ENCODE assay signal across 9 cellular contexts in genomic region chr19:18324373-18324731, GRCh38. TPM values are rescaled to one million over a fixed set of nuclear protein-coding genes. Genes with fewer than 3 reads are reported as not detected.
DNase-seq lines count a peak whose midpoint lies in the region; ATAC-seq, FAIRE-seq and TF ChIP-seq lines count a peak whose summit lies in the region.
"Not testable (repeated sequence)": the region's sequence is repeated elsewhere in the genome, so short reads cannot be mapped to it uniquely, and the experiment has no call there.
"Had no signal": no experiment of that assay in that cellular context is flagged by ENCODE, and none has a peak within 500 bp of the region (broad histone marks: within the 10 kb centered on the region; RNA-seq: fewer than 3 reads in every experiment).

No MANE protein-coding gene starts in this region.

- intact Hi-C loops in activated CD8-positive, alpha-beta T cell treated with anti-CD3 and anti-CD28 coated beads for 36 hours (cut with micrococcal nuclease); vagina (cut with DNase I): not testable (repeated sequence)
- intact Hi-C loops in K562 (cut with micrococcal nuclease) = loop anchor here (10.0 kb wide), 1 partner anchor 210 kb away; no protein-coding TSS in a partner anchor

- peak overlapping the region; percentile 99 for H3K27ac Mint-ChIP-seq in activated CD8-positive, alpha-beta T cell treated with anti-CD3 and anti-CD28 coated beads for 36 hours
- H3K27ac Mint-ChIP-seq in glutamatergic neuron (ENCODE audit: unreplicated experiment) = peak overlapping the region; percentile 96
- H3K27ac Mint-ChIP-seq in naive thymus-derived CD8-positive, alpha-beta T cell = peak overlapping the region in 7 of 10 donors; percentile 31 to 98 (median 98)

- peaks cover 17% of the 10 kb centered on the region for H4K20me1 ChIP-seq in DND-41 (ENCODE audit: insufficient read depth, low read length)
- not testable (repeated sequence) for H4K20me1 ChIP-seq in K562 (replicated peaks; ENCODE audit: control insufficient read depth, insufficient read depth, low read length); smooth muscle cell (ENCODE audit: low read depth)

- H3K36me3 ChIP-seq in DND-41 (ENCODE audit: insufficient read depth, low read length) = peaks cover 21% of the 10 kb centered on the region
- H3K36me3 ChIP-seq in Peyer's patch; smooth muscle cell (ENCODE audit: low read depth); vagina: not testable (repeated sequence)
- H3K36me3 ChIP-seq in K562 (ENCODE audit: control insufficient read depth, insufficient read depth, low read length) = peaks cover 22% of the 10 kb centered on the region

- in situ Hi-C loops in K562 (cut with MboI) = loop anchor here (5.0 kb wide), 1 partner anchor 47 kb away; no protein-coding TSS in a partner anchor

- H3K36me3 Mint-ChIP-seq in activated CD8-positive, alpha-beta T cell treated with anti-CD3 and anti-CD28 coated beads for 36 hours (ENCODE audit: low read depth) = peaks cover 34% of the 10 kb centered on the region
- not testable (repeated sequence) for H3K36me3 Mint-ChIP-seq in glutamatergic neuron (ENCODE audit: unreplicated experiment); naive thymus-derived CD8-positive, alpha-beta T cell

- POLR2A ChIA-PET in activated CD8-positive, alpha-beta T cell treated with anti-CD3 and anti-CD28 coated beads for 36 hours (lab: Charles Lee) = interaction anchor here (1.1 to 7.7 kb wide), 3 partner anchors 14 to 45 kb away, joined by 4 to 94 read pairs (median 4); partner anchors contain the start of gene JUND
- POLR2A ChIA-PET in K562 (lab: Yijun Ruan, JAX) = interaction anchor here (0.6 to 9.8 kb wide), 2 partner anchors 44 to 50 kb away, joined by 4 to 122 read pairs; partner anchors contain the start of gene JUND
- POLR2A ChIA-PET in naive thymus-derived CD8-positive, alpha-beta T cell (lab: Charles Lee) = interaction anchor here (0.6 to 34.7 kb wide), 5 partner anchors 15 to 499 kb away, joined by 3 to 2305 read pairs (median 9); partner anchors contain the start of genes IQCN and JUND

- not testable (repeated sequence) for H3K4me3 Mint-ChIP-seq in activated CD8-positive, alpha-beta T cell treated with anti-CD3 and anti-CD28 coated beads for 36 hours; glutamatergic neuron (ENCODE audit: unreplicated experiment); naive thymus-derived CD8-positive, alpha-beta T cell

- not testable (repeated sequence) for ATAC-seq in DND-41 (ENCODE audit: insufficient read depth, low read depth); activated CD8-positive, alpha-beta T cell treated with anti-CD3 and anti-CD28 coated beads for 36 hours; K562; naive thymus-derived CD8-positive, alpha-beta T cell

- not testable (repeated sequence) for BruUV-seq in K562 (replicated peaks; lab: Mats Ljungman, UMichigan)

- H3K79me2 ChIP-seq in DND-41 (ENCODE audit: insufficient read depth, low read length) (peaks cover 39% of the 10 kb centered on the region), K562 (ENCODE audit: control insufficient read depth, insufficient read depth, low read length) (peaks cover 41% of the 10 kb centered on the region), smooth muscle cell (ENCODE audit: low read depth) (peaks cover 21% of the 10 kb centered on the region)

- not testable (repeated sequence) for H3K4me3 ChIP-seq in DND-41 (ENCODE audit: low read depth in 1 of 2, low read length in 2 of 2); Peyer's patch; K562; smooth muscle cell; vagina

- not testable (repeated sequence) for H3K9me3 Mint-ChIP-seq in activated CD8-positive, alpha-beta T cell treated with anti-CD3 and anti-CD28 coated beads for 36 hours; glutamatergic neuron (ENCODE audit: unreplicated experiment); naive thymus-derived CD8-positive, alpha-beta T cell

- not testable (repeated sequence) for TF ChIP-seq RAD21 in K562 (CRISPR knock-in tag; conservative IDR thresholded peaks at IDR 0.05 in 1 of 2, IDR thresholded peaks at IDR 0.05 in 1 of 2)

- not testable (repeated sequence) for H3K27me3 Mint-ChIP-seq in activated CD8-positive, alpha-beta T cell treated with anti-CD3 and anti-CD28 coated beads for 36 hours; glutamatergic neuron (ENCODE audit: unreplicated experiment); naive thymus-derived CD8-positive, alpha-beta T cell

- H3K9ac ChIP-seq in DND-41 (ENCODE audit: low read depth, low read length) (peak overlapping the region; percentile 99; the same call in 1 of the 2 replicates), K562 (ENCODE audit: insufficient read depth in 1 of 2, low read depth in 2 of 2, low read length in 2 of 2) (peak overlapping the region in 1 of 2 experiments; percentile 93; a peak in 1 of 4 replicates)
- H3K9ac ChIP-seq in smooth muscle cell (ENCODE audit: low read depth) = not testable (repeated sequence)

- TF ChIP-seq EP300 in K562 (IDR thresholded peaks at IDR 0.05; ENCODE audit: low read length) = not testable (repeated sequence)

- not testable (repeated sequence) for DNase-seq in DND-41; Peyer's patch; activated CD8-positive, alpha-beta T cell treated with anti-CD3 and anti-CD28 coated beads for 36 hours; K562 (ENCODE audit: extremely low read depth in 1 of 4, low spot score in 3 of 4); glutamatergic neuron; naive thymus-derived CD8-positive, alpha-beta T cell; smooth muscle cell (lab: John Stamatoyannopoulos, UW; ENCODE audit: unreplicated experiment); vagina (ENCODE audit: extremely low spot score in 2 of 2)

- not testable (repeated sequence) for TF ChIP-seq POLR2A in Peyer's patch (IDR thresholded peaks at IDR 0.05); K562 (conservative IDR thresholded peaks at IDR 0.05); vagina (IDR thresholded peaks at IDR 0.05)

- CTCF ChIA-PET in activated CD8-positive, alpha-beta T cell treated with anti-CD3 and anti-CD28 coated beads for 36 hours (lab: Charles Lee) = interaction anchor here (0.9 to 7.7 kb wide), 3 partner anchors 15 to 52 kb away, joined by 3 to 235 read pairs (median 85); partner anchors contain the start of genes IQCN and JUND
- CTCF ChIA-PET in K562 (lab: Yijun Ruan, JAX; ENCODE audit: low intra/inter-chr PET ratio) = interaction anchor here (1.2 kb wide), 1 partner anchor 45 kb away, joined by 7 read pairs; no protein-coding TSS in a partner anchor

- H3K4me1 Mint-ChIP-seq in activated CD8-positive, alpha-beta T cell treated with anti-CD3 and anti-CD28 coated beads for 36 hours (ENCODE audit: low read depth) = peaks cover 46% of the 10 kb centered on the region
- H3K4me1 Mint-ChIP-seq in glutamatergic neuron (ENCODE audit: low read depth, unreplicated experiment) = peaks cover 22% of the 10 kb centered on the region
- peaks cover 28 to 57% (median 55%) of the 10 kb centered on the region in 4 donors for H3K4me1 Mint-ChIP-seq in naive thymus-derived CD8-positive, alpha-beta T cell

- not testable (repeated sequence) for H2AFZ ChIP-seq in DND-41 (ENCODE audit: low read depth, low read length); smooth muscle cell (ENCODE audit: low read depth)
- peak overlapping the region; percentile 94 for H2AFZ ChIP-seq in K562 (ENCODE audit: low read depth, low read length)

- H3K9me3 ChIP-seq in DND-41 (ENCODE audit: insufficient read depth, low read length, severe bottlenecking); Peyer's patch; K562 (replicated peaks; ENCODE audit: control insufficient read depth, insufficient read depth, low read depth, low read length); smooth muscle cell (replicated peaks; ENCODE audit: low read depth); vagina: not testable (repeated sequence)

- H3K9me1 ChIP-seq in K562 (ENCODE audit: control insufficient read depth, insufficient read depth, low read length) = not testable (repeated sequence)

- peaks cover 56% of the 10 kb centered on the region for H3K4me1 ChIP-seq in DND-41 (ENCODE audit: insufficient read depth, low read length)
- peaks cover 3 to 46% (median 29%) of the 10 kb centered on the region in 4 donors for H3K4me1 ChIP-seq in Peyer's patch
- peaks cover 43 to 50% of the 10 kb centered on the region in 2 experiments for H3K4me1 ChIP-seq in K562 (replicated peaks in 1 of 2; ENCODE audit: control insufficient read depth in 2 of 2, insufficient read depth in 2 of 2, low read length in 2 of 2)
- peaks cover 29% of the 10 kb centered on the region for H3K4me1 ChIP-seq in smooth muscle cell (ENCODE audit: low read depth)
- peaks cover 38% of the 10 kb centered on the region for H3K4me1 ChIP-seq in vagina

- H3F3A ChIP-seq in smooth muscle cell (ENCODE audit: low read depth) = peaks cover 26% of the 10 kb centered on the region

- TF ChIP-seq CTCF in DND-41 (IDR thresholded peaks at IDR 0.05; ENCODE audit: borderline replicate concordance, extremely low read depth, low read length, poor library complexity, severe bottlenecking); Peyer's patch (IDR thresholded peaks at IDR 0.05); activated CD8-positive, alpha-beta T cell treated with anti-CD3 and anti-CD28 coated beads for 36 hours (IDR thresholded peaks at IDR 0.05); K562 (IDR thresholded peaks at IDR 0.05 in 2 of 3, conservative IDR thresholded peaks at IDR 0.05 in 1 of 3; ENCODE audit: insufficient read depth in 2 of 3, low read depth in 1 of 3, low read length in 3 of 3); glutamatergic neuron (IDR thresholded peaks at IDR 0.05; ENCODE audit: partially characterized antibody, unreplicated experiment); smooth muscle cell (IDR thresholded peaks at IDR 0.05; ENCODE audit: borderline replicate concordance, insufficient read depth, poor library complexity, severe bottlenecking); vagina (IDR thresholded peaks at IDR 0.05): not testable (repeated sequence)

- FAIRE-seq in K562 (lab: Jason Lieb, UNC) = not testable (repeated sequence)

- H3K4me2 ChIP-seq in DND-41 (ENCODE audit: insufficient read depth, low read length); K562 (ENCODE audit: insufficient read depth, low read length); smooth muscle cell: not testable (repeated sequence)

- not testable (repeated sequence) for H3K27me3 ChIP-seq in DND-41 (ENCODE audit: insufficient read depth, low read length, poor library complexity); Peyer's patch; K562 (ENCODE audit: control insufficient read depth in 2 of 2, insufficient read depth in 2 of 2, low read length in 2 of 2); smooth muscle cell (ENCODE audit: low read depth); vagina

- not testable (repeated sequence) for H3K27ac ChIP-seq in DND-41 (ENCODE audit: low read length); K562 (ENCODE audit: extremely low read depth, low read depth, low read length)
- H3K27ac ChIP-seq in Peyer's patch = peak overlapping the region in 3 of 4 donors; percentile 77 to 97 (median 95)
- H3K27ac ChIP-seq in smooth muscle cell (ENCODE audit: low read depth) = peak overlapping the region; percentile 85
- peak overlapping the region; percentile 89 for H3K27ac ChIP-seq in vagina

- WGBS in K562 (ENCODE audit: insufficient coverage, low coverage, missing lambda C conversion rate) = 48% methylated on average over 6 of the region's 6 CpGs
- 76% methylated on average over 6 of the region's 6 CpGs for WGBS in smooth muscle cell (ENCODE audit: low lambda C conversion rate)

RNA-seq across cellular contexts. Expression of gene LSM4, which starts 1.5 kb away (rescaled TPM):
- total RNA-seq in Peyer's patch = 100 to 1,000 TPM; 102 to 193 (median 178) TPM
- total RNA-seq in activated CD8-positive, alpha-beta T cell treated with anti-CD3 and anti-CD28 coated beads for 36 hours = 100 to 1,000 TPM; 426 to 433 TPM
- total RNA-seq in K562 (2011; cell fraction: chromatin; rRNA removed; ENCODE audit: low replicate concordance) = 34.5 and 96.0 TPM in 2 replicates
- 110 and 120 TPM in 2 replicates for total RNA-seq in K562 (2011; cell fraction: nucleolus; rRNA removed)
- total RNA-seq in K562 (2011; cell fraction: nucleoplasm; rRNA removed) = 70.1 and 74.1 TPM in 2 replicates
- 763 and 822 TPM in 2 replicates for total RNA-seq in K562 (2014; rRNA removed)
- total RNA-seq in K562 (2014; rRNA removed; fragmentation: Illumina TruSeq; extraction: Trizol) = 202 and 208 TPM in 2 replicates
- total RNA-seq in K562 (2015; rRNA removed; fragmentation: Illumina TruSeq; extraction: Trizol) = 273 and 275 TPM in 2 replicates
- total RNA-seq in K562 (2021) = 362 and 385 TPM in 2 replicates
- 188 and 201 TPM in 2 replicates for polyA plus RNA-seq in K562 (2011; rRNA removed)
- 294 and 432 TPM in 2 replicates for polyA plus RNA-seq in K562 (2011; cell fraction: cytosol; rRNA removed)
- 206 and 249 TPM in 2 replicates for polyA plus RNA-seq in K562 (2011; cell fraction: nucleus; rRNA removed)
- 245 and 279 TPM in 2 replicates for polyA plus RNA-seq in K562 (2012)
- 126 and 203 TPM in 2 replicates for polyA plus RNA-seq in K562 (2014; fragmentation: Illumina TruSeq; extraction: Trizol)
- 10 to 100 TPM; 11.9 to 29.7 TPM for polyA plus RNA-seq in K562 (2014; fragmentation: Nextera tagmentation; extraction: Ambion mirVana)
- polyA plus RNA-seq in K562 (2014; rRNA removed) = 674 and 746 TPM in 2 replicates
- polyA minus RNA-seq in K562 (2011; rRNA and poly(A)+ RNA removed) = 38.4 and 39.9 TPM in 2 replicates
- 64.5 and 67.5 TPM in 2 replicates for polyA minus RNA-seq in K562 (2011; cell fraction: cytosol; rRNA and poly(A)+ RNA removed)
- polyA minus RNA-seq in K562 (2011; cell fraction: nucleus; rRNA and poly(A)+ RNA removed) = 48.1 and 57.9 TPM in 2 replicates
- 137 TPM for total RNA-seq in glutamatergic neuron (ENCODE audit: unreplicated experiment)
- total RNA-seq in naive thymus-derived CD8-positive, alpha-beta T cell = 10 to 100 TPM; 82.1 to 84.0 TPM
- 100 to 1,000 TPM; 162 to 198 (median 181) TPM for polyA plus RNA-seq in naive thymus-derived CD8-positive, alpha-beta T cell
- 116 and 121 TPM in 2 replicates for total RNA-seq in smooth muscle cell
- 156 and 177 TPM in 2 replicates for polyA plus RNA-seq in smooth muscle cell
- total RNA-seq in vagina = 54.3 TPM

RNA-seq across cellular contexts. Expression of gene PGPEP1, which starts 16.0 kb away (rescaled TPM):
- 100 to 1,000 TPM in 1 of 4 donors, 10 to 100 TPM in 3; 45.4 to 138 (median 89.2) TPM for total RNA-seq in Peyer's patch
- 10 to 100 TPM; 21.7 to 23.9 TPM for total RNA-seq in activated CD8-positive, alpha-beta T cell treated with anti-CD3 and anti-CD28 coated beads for 36 hours
- total RNA-seq in K562 (2011; cell fraction: chromatin; rRNA removed; ENCODE audit: low replicate concordance) = 44.2 and 152 TPM in 2 replicates
- total RNA-seq in K562 (2011; cell fraction: nucleolus; rRNA removed) = 93.0 and 102 TPM in 2 replicates
- total RNA-seq in K562 (2011; cell fraction: nucleoplasm; rRNA removed) = 67.2 and 79.3 TPM in 2 replicates
- 29.5 and 33.8 TPM in 2 replicates for total RNA-seq in K562 (2014; rRNA removed)
- 32.2 and 33.5 TPM in 2 replicates for total RNA-seq in K562 (2014; rRNA removed; fragmentation: Illumina TruSeq; extraction: Trizol)
- total RNA-seq in K562 (2015; rRNA removed; fragmentation: Illumina TruSeq; extraction: Trizol) = 37.3 and 38.5 TPM in 2 replicates
- 61.7 and 69.6 TPM in 2 replicates for total RNA-seq in K562 (2021)
- 37.8 and 43.0 TPM in 2 replicates for polyA plus RNA-seq in K562 (2011; rRNA removed)
- 33.8 and 35.3 TPM in 2 replicates for polyA plus RNA-seq in K562 (2011; cell fraction: cytosol; rRNA removed)
- polyA plus RNA-seq in K562 (2011; cell fraction: nucleus; rRNA removed) = 40.8 and 54.8 TPM in 2 replicates
- polyA plus RNA-seq in K562 (2012) = 28.3 and 41.7 TPM in 2 replicates
- 36.1 and 36.4 TPM in 2 replicates for polyA plus RNA-seq in K562 (2014; fragmentation: Illumina TruSeq; extraction: Trizol)
- 10 to 100 TPM in 1 of 2 experiments, 1 to 10 TPM in 1; 10.0 to 13.4 TPM for polyA plus RNA-seq in K562 (2014; fragmentation: Nextera tagmentation; extraction: Ambion mirVana)
- 32.1 and 33.5 TPM in 2 replicates for polyA plus RNA-seq in K562 (2014; rRNA removed)
- 49.2 and 73.9 TPM in 2 replicates for polyA minus RNA-seq in K562 (2011; rRNA and poly(A)+ RNA removed)
- polyA minus RNA-seq in K562 (2011; cell fraction: cytosol; rRNA and poly(A)+ RNA removed) = 39.5 and 43.2 TPM in 2 replicates
- 33.0 and 37.7 TPM in 2 replicates for polyA minus RNA-seq in K562 (2011; cell fraction: nucleus; rRNA and poly(A)+ RNA removed)
- total RNA-seq in glutamatergic neuron (ENCODE audit: unreplicated experiment) = 25.6 TPM
- 10 to 100 TPM; 55.9 to 61.0 TPM for total RNA-seq in naive thymus-derived CD8-positive, alpha-beta T cell
- polyA plus RNA-seq in naive thymus-derived CD8-positive, alpha-beta T cell = 10 to 100 TPM in 1 of 3 donors, 1 to 10 TPM in 2; 9.3 to 11.9 (median 9.7) TPM
- total RNA-seq in smooth muscle cell = 11.1 and 11.7 TPM in 2 replicates
- 4.5 and 8.7 TPM in 2 replicates for polyA plus RNA-seq in smooth muscle cell
- 27.5 TPM for total RNA-seq in vagina

RNA-seq across cellular contexts. Expression of gene JUND, which starts 42.9 kb away (rescaled TPM):
- 100 to 1,000 TPM; 629 to 753 (median 680) TPM for total RNA-seq in Peyer's patch
- total RNA-seq in activated CD8-positive, alpha-beta T cell treated with anti-CD3 and anti-CD28 coated beads for 36 hours = 100 to 1,000 TPM; 527 to 530 TPM
- 31.7 and 143 TPM in 2 replicates for total RNA-seq in K562 (2011; cell fraction: chromatin; rRNA removed; ENCODE audit: low replicate concordance)
- total RNA-seq in K562 (2011; cell fraction: nucleolus; rRNA removed) = 201 and 240 TPM in 2 replicates
- total RNA-seq in K562 (2011; cell fraction: nucleoplasm; rRNA removed) = 97.7 and 104 TPM in 2 replicates
- 279 and 297 TPM in 2 replicates for total RNA-seq in K562 (2014; rRNA removed)
- total RNA-seq in K562 (2014; rRNA removed; fragmentation: Illumina TruSeq; extraction: Trizol) = 17.4 and 22.6 TPM in 2 replicates
- total RNA-seq in K562 (2015; rRNA removed; fragmentation: Illumina TruSeq; extraction: Trizol) = 33.1 and 33.7 TPM in 2 replicates
- 245 and 286 TPM in 2 replicates for total RNA-seq in K562 (2021)
- 74.2 and 83.0 TPM in 2 replicates for polyA plus RNA-seq in K562 (2011; rRNA removed)
- polyA plus RNA-seq in K562 (2011; cell fraction: cytosol; rRNA removed) = 93.8 and 405 TPM in 2 replicates
- polyA plus RNA-seq in K562 (2011; cell fraction: nucleus; rRNA removed) = 78.6 and 150 TPM in 2 replicates
- 73.8 and 111 TPM in 2 replicates for polyA plus RNA-seq in K562 (2012)
- 42.3 and 63.5 TPM in 2 replicates for polyA plus RNA-seq in K562 (2014; fragmentation: Illumina TruSeq; extraction: Trizol)
- polyA plus RNA-seq in K562 (2014; fragmentation: Nextera tagmentation; extraction: Ambion mirVana) = 10 to 100 TPM in 1 of 2 experiments, 1 to 10 TPM in 1; 6.4 to 11.8 TPM
- 210 and 216 TPM in 2 replicates for polyA plus RNA-seq in K562 (2014; rRNA removed)
- 27.0 and 65.5 TPM in 2 replicates for polyA minus RNA-seq in K562 (2011; rRNA and poly(A)+ RNA removed)
- polyA minus RNA-seq in K562 (2011; cell fraction: cytosol; rRNA and poly(A)+ RNA removed) = 243 and 277 TPM in 2 replicates
- 89.5 and 108 TPM in 2 replicates for polyA minus RNA-seq in K562 (2011; cell fraction: nucleus; rRNA and poly(A)+ RNA removed)
- total RNA-seq in glutamatergic neuron (ENCODE audit: unreplicated experiment) = 341 TPM
- 100 to 1,000 TPM; 181 to 189 TPM for total RNA-seq in naive thymus-derived CD8-positive, alpha-beta T cell
- polyA plus RNA-seq in naive thymus-derived CD8-positive, alpha-beta T cell = 100 to 1,000 TPM in 1 of 3 donors, 10 to 100 TPM in 2; 43.3 to 169 (median 69.1) TPM
- total RNA-seq in smooth muscle cell = 79.9 and 164 TPM in 2 replicates
- 464 and 497 TPM in 2 replicates for polyA plus RNA-seq in smooth muscle cell
- 531 TPM for total RNA-seq in vagina

RNA-seq across cellular contexts. Expression of gene IQCN, which starts 50.1 kb away (rescaled TPM):
- total RNA-seq in Peyer's patch = 10 to 100 TPM in 2 of 4 donors, 1 to 10 TPM in 2; 7.4 to 40.2 (median 17.0) TPM
- under 1 TPM; 0.59 to 0.69 TPM for total RNA-seq in activated CD8-positive, alpha-beta T cell treated with anti-CD3 and anti-CD28 coated beads for 36 hours
- total RNA-seq in K562 (2011; cell fraction: chromatin; rRNA removed; ENCODE audit: low replicate concordance) = 0.35 and 0.67 TPM in 2 replicates
- 0.17 and 0.39 TPM in 2 replicates for total RNA-seq in K562 (2011; cell fraction: nucleolus; rRNA removed)
- 0.29 and 0.38 TPM in 2 replicates for total RNA-seq in K562 (2011; cell fraction: nucleoplasm; rRNA removed)
- total RNA-seq in K562 (2014; rRNA removed) = 0.04 and 0.05 TPM in 2 replicates
- 0.04 TPM in 1 of 2 replicates, not detected in the other for total RNA-seq in K562 (2014; rRNA removed; fragmentation: Illumina TruSeq; extraction: Trizol)
- 0.04 and 0.07 TPM in 2 replicates for total RNA-seq in K562 (2015; rRNA removed; fragmentation: Illumina TruSeq; extraction: Trizol)
- 0.07 and 0.16 TPM in 2 replicates for total RNA-seq in K562 (2021)
- 0.01 and 0.03 TPM in 2 replicates for polyA plus RNA-seq in K562 (2011; rRNA removed)
- 0.01 TPM in 1 of 2 replicates, not detected in the other for polyA plus RNA-seq in K562 (2011; cell fraction: cytosol; rRNA removed)
- 0.06 and 0.33 TPM in 2 replicates for polyA plus RNA-seq in K562 (2011; cell fraction: nucleus; rRNA removed)
- 0.05 and 0.35 TPM in 2 replicates for polyA plus RNA-seq in K562 (2012)
- polyA plus RNA-seq in K562 (2014; fragmentation: Illumina TruSeq; extraction: Trizol) = 0.01 and 0.03 TPM in 2 replicates
- not detected for polyA plus RNA-seq in K562 (2014; fragmentation: Nextera tagmentation; extraction: Ambion mirVana)
- not detected in 2 replicates for polyA plus RNA-seq in K562 (2014; rRNA removed)
- 0.21 TPM in 1 of 2 replicates, not detected in the other for polyA minus RNA-seq in K562 (2011; rRNA and poly(A)+ RNA removed)
- polyA minus RNA-seq in K562 (2011; cell fraction: cytosol; rRNA and poly(A)+ RNA removed) = not detected in 2 replicates
- 0.22 and 0.27 TPM in 2 replicates for polyA minus RNA-seq in K562 (2011; cell fraction: nucleus; rRNA and poly(A)+ RNA removed)
- 23.6 TPM for total RNA-seq in glutamatergic neuron (ENCODE audit: unreplicated experiment)
- 1 to 10 TPM; 7.4 to 8.4 TPM for total RNA-seq in naive thymus-derived CD8-positive, alpha-beta T cell
- under 1 TPM in 2 of 3 donors, not detected in 1; 0.06 to 0.15 TPM for polyA plus RNA-seq in naive thymus-derived CD8-positive, alpha-beta T cell
- 3.9 and 4.9 TPM in 2 replicates for total RNA-seq in smooth muscle cell
- 2.5 and 5.8 TPM in 2 replicates for polyA plus RNA-seq in smooth muscle cell
- 4.4 TPM for total RNA-seq in vagina
- total RNA-seq: pulmonary artery endothelial cell had no signal
